In genomic region chr16:49835116-49835880, GRCh38 we compare ENCODE assay signal across 13 cellular contexts. TPM values are rescaled to one million over a fixed set of nuclear protein-coding genes. Genes with fewer than 3 reads are reported as not detected.
DNase-seq lines count a peak whose midpoint lies in the region; ATAC-seq and TF ChIP-seq lines count a peak whose summit lies in the region.
"Had no signal": no experiment of that assay in that cellular context is flagged by ENCODE, and none has a peak within 500 bp of the region (broad histone marks: within the 10 kb centered on the region; RNA-seq: fewer than 3 reads in every experiment).

No MANE protein-coding gene starts in this region.

- peak overlapping the region; percentile 33; the same call in 1 of the 3 replicates for H3K4me3 Mint-ChIP-seq in GM23338
- H3K4me3 Mint-ChIP-seq: stimulated activated effector memory CD8-positive, alpha-beta T cell treated with anti-CD3 and anti-CD28 coated beads, Interleukin-12 subunit alpha, Interleukin-12 subunit beta, amount 100 ng/mL, for 72 hours had no signal

- no peaks in the 10 kb centered on the region for H3K9me3 Mint-ChIP-seq in GM23338
- H3K9me3 Mint-ChIP-seq: stimulated activated effector memory CD8-positive, alpha-beta T cell treated with anti-CD3 and anti-CD28 coated beads, Interleukin-12 subunit alpha, Interleukin-12 subunit beta, amount 100 ng/mL, for 72 hours had no signal

- peaks cover 11% of the 10 kb centered on the region for H3F3A ChIP-seq in GM23338 (replicated peaks; ENCODE audit: low read depth)

- ATAC-seq in GM23338 (peak; percentile 7), body of pancreas (no peak), lung (ENCODE audit: insufficient read depth, low FRiP score) (no peak)
- ATAC-seq: stimulated activated effector memory CD8-positive, alpha-beta T cell treated with anti-CD3 and anti-CD28 coated beads, Interleukin-12 subunit alpha, Interleukin-12 subunit beta, amount 100 ng/mL, for 72 hours had no signal

- 0 out of 2 replicates have a peak overlapping the region, but pooled peaks have one; percentile 26 for H3K27ac ChIP-seq in GM23338 (ENCODE audit: low read depth)
- peak overlapping the region in 3 of 4 donors; percentile 8 to 61 (median 31) for H3K27ac ChIP-seq in body of pancreas
- peak overlapping the region; percentile 21 to 52 for H3K27ac ChIP-seq in lung (ENCODE audit: low read depth in 1 of 2, low read length in 1 of 2)
- peak overlapping the region in 7 of 8 donors; percentile 41 to 86 (median 72) for H3K27ac ChIP-seq in spleen

- H3K4me2 ChIP-seq in GM23338: peak overlapping the region; percentile 71

- no peak overlapping the region for H2AFZ ChIP-seq in GM23338

- WGBS in body of pancreas, 2 donors: 77 to 92% methylated on average over 10 to 16 of the region's 16 CpGs
- 54 to 57% methylated on average over 13 to 16 of the region's 16 CpGs for WGBS in lung, 2 donors
- 44 to 58% (median 54%) methylated on average over 12 to 16 of the region's 16 CpGs for WGBS in spleen, 5 donors

- peak overlapping the region; percentile 39; the same call in 1 of the 2 replicates for H3K4me3 ChIP-seq in GM23338
- H3K4me3 ChIP-seq in body of pancreas: no peak overlapping the region
- no peak overlapping the region for H3K4me3 ChIP-seq in lung
- H3K4me3 ChIP-seq in spleen: no peak overlapping the region

- H3K36me3 Mint-ChIP-seq in GM23338 (ENCODE audit: low read depth): peaks cover 7% of the 10 kb centered on the region
- H3K36me3 Mint-ChIP-seq: stimulated activated effector memory CD8-positive, alpha-beta T cell treated with anti-CD3 and anti-CD28 coated beads, Interleukin-12 subunit alpha, Interleukin-12 subunit beta, amount 100 ng/mL, for 72 hours had no signal

- no peaks in the 10 kb centered on the region for H3K9me2 ChIP-seq in GM23338 (ENCODE audit: insufficient read depth)

- H3K9me3 ChIP-seq in body of pancreas (no peaks in the 10 kb centered on the region), lung (ENCODE audit: control insufficient read depth in 2 of 2, insufficient read depth in 1 of 2, low read length in 1 of 2) (no peaks in the 10 kb centered on the region), spleen (no peaks in the 10 kb centered on the region)

- peaks cover 9% of the 10 kb centered on the region; the same call in 1 of the 2 replicates for H4K20me1 ChIP-seq in GM23338 (replicated peaks; ENCODE audit: insufficient read depth)

- TF ChIP-seq POLR2A in body of pancreas (IDR thresholded peaks at IDR 0.05) (no peak), spleen (IDR thresholded peaks at IDR 0.05) (no peak)

- peak; percentile 50 for DNase-seq in GM23338 (ENCODE audit: low spot score)
- DNase-seq in body of pancreas: no peak
- no peak for DNase-seq in lung (ENCODE audit: low spot score)
- no peak for DNase-seq in spleen
- no peak for DNase-seq in A172 (ENCODE audit: low spot score)
- DNase-seq in DMS53 treated with DMSO at 0.1 percent for 48 hours (lab: John Stamatoyannopoulos, UW; ENCODE audit: unreplicated experiment): no peak
- no peak for DNase-seq in globus pallidus (ENCODE audit: low spot score)
- no peak for DNase-seq in stimulated activated CD4-positive, alpha-beta T cell treated with anti-CD3 and anti-CD28 coated beads, Interleukin-4, amount 100 ng/mL, for 24 hours
- DNase-seq: activated naive CD4-positive, alpha-beta T cell; dermis blood vessel endothelial cell; MV-4-11 had no signal

- no peaks in the 10 kb centered on the region for H3K27me3 ChIP-seq in GM23338 (ENCODE audit: insufficient read depth)
- H3K27me3 ChIP-seq in body of pancreas: no peaks in the 10 kb centered on the region
- no peaks in the 10 kb centered on the region for H3K27me3 ChIP-seq in lung (ENCODE audit: control insufficient read depth, insufficient read depth)
- peaks cover 0 to 45% (median 7%) of the 10 kb centered on the region in 7 donors for H3K27me3 ChIP-seq in spleen (replicated peaks in 1 of 7)

- H3K27ac Mint-ChIP-seq in GM23338: peak overlapping the region; percentile 78; the same call in 1 of the 2 replicates
- H3K27ac Mint-ChIP-seq: stimulated activated effector memory CD8-positive, alpha-beta T cell treated with anti-CD3 and anti-CD28 coated beads, Interleukin-12 subunit alpha, Interleukin-12 subunit beta, amount 100 ng/mL, for 72 hours had no signal

- TF ChIP-seq CTCF in GM23338 (conservative IDR thresholded peaks at IDR 0.05; ENCODE audit: low read depth in 2 of 2) (peak in 1 of 2 experiments; percentile 25; a peak in 1 of 4 replicates), body of pancreas (IDR thresholded peaks at IDR 0.05) (no peak), lung (IDR thresholded peaks at IDR 0.05; ENCODE audit: control extremely low read depth, extremely low read depth) (no peak), spleen (IDR thresholded peaks at IDR 0.05 in 8 of 11, conservative IDR thresholded peaks at IDR 0.05 in 3 of 11) (no peak)

- no peaks in the 10 kb centered on the region for H3K36me3 ChIP-seq in GM23338 (ENCODE audit: insufficient read depth)
- no peaks in the 10 kb centered on the region for H3K36me3 ChIP-seq in body of pancreas (replicated peaks in 1 of 2; ENCODE audit: insufficient read depth in 1 of 2, low read depth in 2 of 2)
- no peaks in the 10 kb centered on the region for H3K36me3 ChIP-seq in lung (ENCODE audit: control insufficient read depth in 2 of 2, insufficient read depth in 2 of 2, low read length in 2 of 2)
- H3K36me3 ChIP-seq in spleen: no peaks in the 10 kb centered on the region

- peaks cover 14% of the 10 kb centered on the region for H3K27me3 Mint-ChIP-seq in GM23338 (ENCODE audit: insufficient read depth, low read depth, poor library complexity)

- H3K79me2 ChIP-seq in GM23338 (replicated peaks; ENCODE audit: insufficient read depth): peaks cover 85% of the 10 kb centered on the region

- H3K4me1 ChIP-seq in GM23338 (ENCODE audit: insufficient read depth) (peaks cover 72% of the 10 kb centered on the region), body of pancreas (peaks cover 21% of the 10 kb centered on the region), lung (ENCODE audit: control insufficient read depth in 2 of 2, insufficient read depth in 2 of 2, low read length in 2 of 2) (peaks cover 0 to 22% of the 10 kb centered on the region in 2 donors), spleen (peaks cover 11 to 75% (median 38%) of the 10 kb centered on the region in 6 donors)

- H3K4me1 Mint-ChIP-seq in GM23338: peaks cover 80% of the 10 kb centered on the region
- H3K4me1 Mint-ChIP-seq: stimulated activated effector memory CD8-positive, alpha-beta T cell treated with anti-CD3 and anti-CD28 coated beads, Interleukin-12 subunit alpha, Interleukin-12 subunit beta, amount 100 ng/mL, for 72 hours had no signal

- intact Hi-C loops in body of pancreas (cut with DNase I): loop anchor here (10.0 kb wide), 1 partner anchor 60 kb away; no protein-coding TSS in a partner anchor
- intact Hi-C loops in spleen (cut with DNase I; ENCODE audit: low total_unique reads): no loop called here

TF ChIP-seq in GM23338, 12 proteins besides CTCF, POLR2A, EP300 and RAD21 (continues in another document):
- TF ChIP-seq, protein P1, sequence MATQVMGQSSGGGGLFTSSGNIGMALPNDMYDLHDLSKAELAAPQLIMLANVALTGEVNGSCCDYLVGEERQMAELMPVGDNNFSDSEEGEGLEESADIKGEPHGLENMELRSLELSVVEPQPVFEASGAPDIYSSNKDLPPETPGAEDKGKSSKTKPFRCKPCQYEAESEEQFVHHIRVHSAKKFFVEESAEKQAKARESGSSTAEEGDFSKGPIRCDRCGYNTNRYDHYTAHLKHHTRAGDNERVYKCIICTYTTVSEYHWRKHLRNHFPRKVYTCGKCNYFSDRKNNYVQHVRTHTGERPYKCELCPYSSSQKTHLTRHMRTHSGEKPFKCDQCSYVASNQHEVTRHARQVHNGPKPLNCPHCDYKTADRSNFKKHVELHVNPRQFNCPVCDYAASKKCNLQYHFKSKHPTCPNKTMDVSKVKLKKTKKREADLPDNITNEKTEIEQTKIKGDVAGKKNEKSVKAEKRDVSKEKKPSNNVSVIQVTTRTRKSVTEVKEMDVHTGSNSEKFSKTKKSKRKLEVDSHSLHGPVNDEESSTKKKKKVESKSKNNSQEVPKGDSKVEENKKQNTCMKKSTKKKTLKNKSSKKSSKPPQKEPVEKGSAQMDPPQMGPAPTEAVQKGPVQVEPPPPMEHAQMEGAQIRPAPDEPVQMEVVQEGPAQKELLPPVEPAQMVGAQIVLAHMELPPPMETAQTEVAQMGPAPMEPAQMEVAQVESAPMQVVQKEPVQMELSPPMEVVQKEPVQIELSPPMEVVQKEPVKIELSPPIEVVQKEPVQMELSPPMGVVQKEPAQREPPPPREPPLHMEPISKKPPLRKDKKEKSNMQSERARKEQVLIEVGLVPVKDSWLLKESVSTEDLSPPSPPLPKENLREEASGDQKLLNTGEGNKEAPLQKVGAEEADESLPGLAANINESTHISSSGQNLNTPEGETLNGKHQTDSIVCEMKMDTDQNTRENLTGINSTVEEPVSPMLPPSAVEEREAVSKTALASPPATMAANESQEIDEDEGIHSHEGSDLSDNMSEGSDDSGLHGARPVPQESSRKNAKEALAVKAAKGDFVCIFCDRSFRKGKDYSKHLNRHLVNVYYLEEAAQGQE (IDR thresholded peaks at IDR 0.05; ENCODE audit: unreplicated experiment): no peak
- TF ChIP-seq CREB1 (CRISPR knock-in tag; IDR thresholded peaks at IDR 0.05; ENCODE audit: low read depth): no peak
- TF ChIP-seq STAT1 (IDR thresholded peaks at IDR 0.05; ENCODE audit: unreplicated experiment): no peak
- TF ChIP-seq NANOG (IDR thresholded peaks at IDR 0.05; ENCODE audit: borderline replicate concordance): no peak
- TF ChIP-seq JUNB (IDR thresholded peaks at IDR 0.05; ENCODE audit: unreplicated experiment): no peak

RNA-seq across cellular contexts. Expression of gene ZNF423, which starts 20.6 kb away (rescaled TPM):
- total RNA-seq in GM23338 (2014; rRNA removed; shearing (Covaris generic)): 39.6 and 41.8 TPM in 2 replicates
- polyA plus RNA-seq in GM23338 (2016; fragmentation: Nextera tagmentation; extraction: Ambion mirVana) (14.9 and 15.2 TPM in 2 replicates), lung (1 to 10 TPM; 1.1 to 1.8 TPM), spleen (under 1 TPM; 0.36 to 0.96 (median 0.67) TPM)
- total RNA-seq in body of pancreas (1 to 10 TPM; 4.2 to 9.2 TPM), lung (10 to 100 TPM in 1 of 2 donors, 1 to 10 TPM in 1; 4.9 to 14.8 TPM), spleen (1 to 10 TPM; 3.5 to 7.0 (median 5.3) TPM)
- not detected in 2 replicates for total RNA-seq in A172 (2014; rRNA removed; shearing (Covaris generic))
- total RNA-seq: SK-MEL-5 had no signal
